20 cellular contexts compared by ENCODE assay signal in genomic region chr22:47551438-47551788, GRCh38.
DNase-seq lines count a peak whose midpoint lies in the region; ATAC-seq and TF ChIP-seq lines count a peak whose summit lies in the region.
"Had no signal": no experiment of that assay in that cellular context is flagged by ENCODE, and none has a peak within 500 bp of the region (broad histone marks: within the 10 kb centered on the region; RNA-seq: fewer than 3 reads in every experiment).

No MANE protein-coding gene starts in this region.

- no peaks in the 10 kb centered on the region for H3K27me3 Mint-ChIP-seq in osteocyte (ENCODE audit: unreplicated experiment)
- H3K27me3 Mint-ChIP-seq: CD4-positive, CD25-positive, alpha-beta regulatory T cell had no signal

- TF ChIP-seq CTCF in osteocyte (IDR thresholded peaks at IDR 0.05) = no peak

- no peak overlapping the region for H3K27ac Mint-ChIP-seq in osteocyte (ENCODE audit: unreplicated experiment)
- H3K27ac Mint-ChIP-seq: CD4-positive, CD25-positive, alpha-beta regulatory T cell; CD8-positive, alpha-beta memory T cell; IgD-negative memory B cell had no signal

- H3K4me3 Mint-ChIP-seq in osteocyte (ENCODE audit: unreplicated experiment) = no peak overlapping the region
- H3K4me3 Mint-ChIP-seq: CD4-positive, CD25-positive, alpha-beta regulatory T cell; CD8-positive, alpha-beta memory T cell; IgD-negative memory B cell had no signal

- no peaks in the 10 kb centered on the region for H3K4me1 Mint-ChIP-seq in osteocyte (ENCODE audit: unreplicated experiment)
- H3K4me1 Mint-ChIP-seq: CD4-positive, CD25-positive, alpha-beta regulatory T cell; CD8-positive, alpha-beta memory T cell; IgD-negative memory B cell had no signal

- peak; percentile 10 for DNase-seq in activated effector memory CD4-positive, alpha-beta T cell treated with anti-CD3 and anti-CD28 coated beads, Interleukin-2, amount 50 U/mL, for 16 hours
- DNase-seq in activated effector memory CD4-positive, alpha-beta T cell treated with Interleukin-2 at 50 U/mL for 16 hours = no peak
- DNase-seq in islet precursor cell (peak; percentile 15), osteocyte (ENCODE audit: extremely low spot score, unreplicated experiment) (peak; percentile 44)
- DNase-seq: BE2C; C1 segment of cervical spinal cord; CD4-positive, CD25-positive, alpha-beta regulatory T cell; CD8-positive, alpha-beta memory T cell; COR-L47; DMS 273 treated with DMSO at 0.1 percent for 48 hours; DMS53; DND-41; EL; GM23248; HCEC 1CT had no signal

- H3K9me3 Mint-ChIP-seq in osteocyte (ENCODE audit: unreplicated experiment) = peaks cover 47% of the 10 kb centered on the region
- H3K9me3 Mint-ChIP-seq: CD8-positive, alpha-beta memory T cell; IgD-negative memory B cell had no signal

- ATAC-seq in HG03520 (IDR thresholded peaks at IDR 0.05; ENCODE audit: unreplicated experiment) (no peak), GM18858 (IDR thresholded peaks at IDR 0.05; ENCODE audit: unreplicated experiment) (no peak), GM18867 (IDR thresholded peaks at IDR 0.05; ENCODE audit: unreplicated experiment) (no peak)
- ATAC-seq: GM12878 had no signal

- H3K36me3 Mint-ChIP-seq in osteocyte (ENCODE audit: unreplicated experiment) = no peaks in the 10 kb centered on the region
- H3K36me3 Mint-ChIP-seq: CD4-positive, CD25-positive, alpha-beta regulatory T cell; CD8-positive, alpha-beta memory T cell; IgD-negative memory B cell had no signal
